1 cellular context compared by ENCODE assay signal in genomic region chr7:100130608-100131453, GRCh38.
TF ChIP-seq lines count a peak whose summit lies in the region.

No MANE protein-coding gene starts in this region.

TF ChIP-seq in K562, 482 proteins besides CTCF, POLR2A, EP300 and RAD21 (continued from another document and continues in another):
- TF ChIP-seq TOE1 (IDR thresholded peaks at IDR 0.05; ENCODE audit: borderline replicate concordance), result no peak; the same call in 1 of the 2 replicates
- no peak for TF ChIP-seq TOE1 (CRISPR knock-in tag; IDR thresholded peaks at IDR 0.05; ENCODE audit: borderline replicate concordance, low read depth)
- TF ChIP-seq, protein P1, sequence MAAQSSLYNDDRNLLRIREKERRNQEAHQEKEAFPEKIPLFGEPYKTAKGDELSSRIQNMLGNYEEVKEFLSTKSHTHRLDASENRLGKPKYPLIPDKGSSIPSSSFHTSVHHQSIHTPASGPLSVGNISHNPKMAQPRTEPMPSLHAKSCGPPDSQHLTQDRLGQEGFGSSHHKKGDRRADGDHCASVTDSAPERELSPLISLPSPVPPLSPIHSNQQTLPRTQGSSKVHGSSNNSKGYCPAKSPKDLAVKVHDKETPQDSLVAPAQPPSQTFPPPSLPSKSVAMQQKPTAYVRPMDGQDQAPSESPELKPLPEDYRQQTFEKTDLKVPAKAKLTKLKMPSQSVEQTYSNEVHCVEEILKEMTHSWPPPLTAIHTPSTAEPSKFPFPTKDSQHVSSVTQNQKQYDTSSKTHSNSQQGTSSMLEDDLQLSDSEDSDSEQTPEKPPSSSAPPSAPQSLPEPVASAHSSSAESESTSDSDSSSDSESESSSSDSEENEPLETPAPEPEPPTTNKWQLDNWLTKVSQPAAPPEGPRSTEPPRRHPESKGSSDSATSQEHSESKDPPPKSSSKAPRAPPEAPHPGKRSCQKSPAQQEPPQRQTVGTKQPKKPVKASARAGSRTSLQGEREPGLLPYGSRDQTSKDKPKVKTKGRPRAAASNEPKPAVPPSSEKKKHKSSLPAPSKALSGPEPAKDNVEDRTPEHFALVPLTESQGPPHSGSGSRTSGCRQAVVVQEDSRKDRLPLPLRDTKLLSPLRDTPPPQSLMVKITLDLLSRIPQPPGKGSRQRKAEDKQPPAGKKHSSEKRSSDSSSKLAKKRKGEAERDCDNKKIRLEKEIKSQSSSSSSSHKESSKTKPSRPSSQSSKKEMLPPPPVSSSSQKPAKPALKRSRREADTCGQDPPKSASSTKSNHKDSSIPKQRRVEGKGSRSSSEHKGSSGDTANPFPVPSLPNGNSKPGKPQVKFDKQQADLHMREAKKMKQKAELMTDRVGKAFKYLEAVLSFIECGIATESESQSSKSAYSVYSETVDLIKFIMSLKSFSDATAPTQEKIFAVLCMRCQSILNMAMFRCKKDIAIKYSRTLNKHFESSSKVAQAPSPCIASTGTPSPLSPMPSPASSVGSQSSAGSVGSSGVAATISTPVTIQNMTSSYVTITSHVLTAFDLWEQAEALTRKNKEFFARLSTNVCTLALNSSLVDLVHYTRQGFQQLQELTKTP (IDR thresholded peaks at IDR 0.05; ENCODE audit: low read depth in 1 of 2, partially characterized antibody in 2 of 2), result peak; percentile 44 to 71
- TF ChIP-seq ESRRB (CRISPR knock-in tag; IDR thresholded peaks at IDR 0.05; ENCODE audit: borderline replicate concordance), result no peak
- TF ChIP-seq DPF2 (IDR thresholded peaks at IDR 0.05), result peak; percentile 56
- TF ChIP-seq ZFP1 (CRISPR knock-in tag; IDR thresholded peaks at IDR 0.05), result no peak
- TF ChIP-seq, protein P2, sequence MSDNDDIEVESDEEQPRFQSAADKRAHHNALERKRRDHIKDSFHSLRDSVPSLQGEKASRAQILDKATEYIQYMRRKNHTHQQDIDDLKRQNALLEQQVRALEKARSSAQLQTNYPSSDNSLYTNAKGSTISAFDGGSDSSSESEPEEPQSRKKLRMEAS (CRISPR knock-in tag; IDR thresholded peaks at IDR 0.05), result no peak
- TF ChIP-seq NFRKB (IDR thresholded peaks at IDR 0.05; ENCODE audit: low read depth), result 0 out of 2 replicates have a peak, but pooled peaks have one; percentile 56
- no peak for TF ChIP-seq RNF2 (IDR thresholded peaks at IDR 0.05)
- TF ChIP-seq, protein P3, sequence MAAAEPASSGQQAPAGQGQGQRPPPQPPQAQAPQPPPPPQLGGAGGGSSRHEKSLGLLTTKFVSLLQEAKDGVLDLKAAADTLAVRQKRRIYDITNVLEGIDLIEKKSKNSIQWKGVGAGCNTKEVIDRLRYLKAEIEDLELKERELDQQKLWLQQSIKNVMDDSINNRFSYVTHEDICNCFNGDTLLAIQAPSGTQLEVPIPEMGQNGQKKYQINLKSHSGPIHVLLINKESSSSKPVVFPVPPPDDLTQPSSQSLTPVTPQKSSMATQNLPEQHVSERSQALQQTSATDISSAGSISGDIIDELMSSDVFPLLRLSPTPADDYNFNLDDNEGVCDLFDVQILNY (CRISPR knock-in tag; IDR thresholded peaks at IDR 0.05), result no peak
- TF ChIP-seq CBX5 (IDR thresholded peaks at IDR 0.05; ENCODE audit: borderline replicate concordance, low read depth), result no peak
- TF ChIP-seq CCAR2 (IDR thresholded peaks at IDR 0.05; ENCODE audit: low read depth, low read length), result no peak
- no peak for TF ChIP-seq MEIS2 (IDR thresholded peaks at IDR 0.05; ENCODE audit: partially characterized antibody)
- no peak for TF ChIP-seq ZSCAN32 (CRISPR knock-in tag; IDR thresholded peaks at IDR 0.05)
- TF ChIP-seq MEF2A (IDR thresholded peaks at IDR 0.05; ENCODE audit: control insufficient read depth, low read depth, low read length), result no peak
- TF ChIP-seq MED1 (CRISPR knock-in tag; IDR thresholded peaks at IDR 0.05; ENCODE audit: borderline replicate concordance), result no peak
- TF ChIP-seq SMAD1 (IDR thresholded peaks at IDR 0.05; ENCODE audit: low read depth, low read length, partially characterized antibody), result no peak
- TF ChIP-seq ELF1 (tag; IDR thresholded peaks at IDR 0.05), result no peak
- TF ChIP-seq HOMEZ (CRISPR knock-in tag; IDR thresholded peaks at IDR 0.05), result no peak
- TF ChIP-seq MAZ (CRISPR knock-in tag; conservative IDR thresholded peaks at IDR 0.05 in 1 of 2, IDR thresholded peaks at IDR 0.05 in 1 of 2), result peak; percentile 38 to 67; a peak in 2 of 4 replicates
- TF ChIP-seq STAT5A (IDR thresholded peaks at IDR 0.05; ENCODE audit: borderline replicate concordance, low read length), result no peak
- TF ChIP-seq KAT8 (IDR thresholded peaks at IDR 0.05; ENCODE audit: low read depth), result no peak
- no peak for TF ChIP-seq SMAD2 (IDR thresholded peaks at IDR 0.05; ENCODE audit: low read depth, low read length)
- no peak for TF ChIP-seq ZBTB17 (CRISPR knock-in tag; IDR thresholded peaks at IDR 0.05)
- TF ChIP-seq PHTF2 (CRISPR knock-in tag; IDR thresholded peaks at IDR 0.05), result no peak
- peak; percentile 58; the same call in 1 of the 2 replicates for TF ChIP-seq MGA (IDR thresholded peaks at IDR 0.05)
- TF ChIP-seq FOXP4 (CRISPR knock-in tag; IDR thresholded peaks at IDR 0.05; ENCODE audit: borderline replicate concordance), result no peak
- TF ChIP-seq U2AF1 (optimal IDR thresholded peaks at IDR 0.05; ENCODE audit: low read depth, low read length), result no peak
- no peak for TF ChIP-seq NR2C2 (CRISPR knock-in tag; IDR thresholded peaks at IDR 0.05)
- TF ChIP-seq NR2C2 (tag; IDR thresholded peaks at IDR 0.05), result no peak
- TF ChIP-seq CC2D1A (IDR thresholded peaks at IDR 0.05), result peak; percentile 92
- 0 out of 2 replicates have a peak, but pooled peaks have one; percentile 17 for TF ChIP-seq ATF7 (IDR thresholded peaks at IDR 0.05)
- TF ChIP-seq ZNF695 (CRISPR knock-in tag; IDR thresholded peaks at IDR 0.05), result no peak
- no peak for TF ChIP-seq HNRNPL (IDR thresholded peaks at IDR 0.05; ENCODE audit: low read depth, low read length)
- TF ChIP-seq SMC3 (conservative IDR thresholded peaks at IDR 0.05; ENCODE audit: insufficient read depth, low read depth, low read length), result peak; percentile 80
- TF ChIP-seq MECOM (CRISPR knock-in tag; IDR thresholded peaks at IDR 0.05), result no peak
- TF ChIP-seq ZNF232 (CRISPR knock-in tag; IDR thresholded peaks at IDR 0.05), result no peak
- TF ChIP-seq THRB (CRISPR knock-in tag; conservative IDR thresholded peaks at IDR 0.05), result no peak
- TF ChIP-seq WHSC1 (IDR thresholded peaks at IDR 0.05; ENCODE audit: low read length), result no peak
- TF ChIP-seq PHB2 (IDR thresholded peaks at IDR 0.05; ENCODE audit: low read depth), result peak; percentile 84
- no peak for TF ChIP-seq ZNF431 (CRISPR knock-in tag; IDR thresholded peaks at IDR 0.05)
- TF ChIP-seq NCOR1 (IDR thresholded peaks at IDR 0.05), result no peak
- peak; percentile 80; the same call in 1 of the 2 replicates for TF ChIP-seq LARP7 (IDR thresholded peaks at IDR 0.05)
- no peak for TF ChIP-seq PRMT5 (CRISPR knock-in tag; IDR thresholded peaks at IDR 0.05)
- TF ChIP-seq CTBP1 (IDR thresholded peaks at IDR 0.05; ENCODE audit: borderline replicate concordance), result peak; percentile 66; the same call in 1 of the 2 replicates
